ENCODE assay signal across 1 cellular context in genomic region chr16:87808108-87808507, GRCh38.
TF ChIP-seq lines count a peak whose summit lies in the region.

No MANE protein-coding gene starts in this region.

TF ChIP-seq in H1, 55 proteins besides CTCF, POLR2A, EP300 and RAD21:
- TF ChIP-seq USF2 (IDR thresholded peaks at IDR 0.05; ENCODE audit: low read length) (no peak), HDAC2 (IDR thresholded peaks at IDR 0.05; ENCODE audit: borderline replicate concordance in 1 of 2, low read depth in 2 of 2, low read length in 2 of 2) (no peak), SAP30 (IDR thresholded peaks at IDR 0.05; ENCODE audit: insufficient read depth, insufficient replicate concordance, low read length) (no peak), CBX5 (IDR thresholded peaks at IDR 0.05; ENCODE audit: low read depth, low read length) (no peak), JUND (IDR thresholded peaks at IDR 0.05; ENCODE audit: low read length) (no peak), ZNF274 (IDR thresholded peaks at IDR 0.05; ENCODE audit: borderline replicate concordance, extremely low read depth, low read length) (no peak), EGR1 (IDR thresholded peaks at IDR 0.05; ENCODE audit: borderline replicate concordance, low read depth, low read length) (no peak), MAFK (IDR thresholded peaks at IDR 0.05; ENCODE audit: low read depth, low read length) (no peak), E2F6 (IDR thresholded peaks at IDR 0.05) (no peak), RBBP5 (IDR thresholded peaks at IDR 0.05; ENCODE audit: borderline replicate concordance, low read depth, low read length) (no peak), SP1 (IDR thresholded peaks at IDR 0.05; ENCODE audit: low read depth, low read length) (no peak)
